11 cellular contexts compared by ENCODE assay signal in genomic region chr2:151730242-151730975, GRCh38. TPM values are rescaled to one million over a fixed set of nuclear protein-coding genes. Genes with fewer than 3 reads are reported as not detected.
DNase-seq lines count a peak whose midpoint lies in the region; ATAC-seq and TF ChIP-seq lines count a peak whose summit lies in the region.
"Had no signal": no experiment of that assay in that cellular context is flagged by ENCODE, and none has a peak within 500 bp of the region (broad histone marks: within the 10 kb centered on the region; RNA-seq: fewer than 3 reads in every experiment).

No MANE protein-coding gene starts in this region.

- DNase-seq in CD1c-positive myeloid dendritic cell (ENCODE audit: extremely low spot score) (peak; percentile 67), HPDE6-E6E7 (ENCODE audit: extremely low spot score) (peak; percentile 10), fibroblast of pulmonary artery (ENCODE audit: low read depth) (peak; percentile 10), globus pallidus (ENCODE audit: low spot score) (no peak), ascending aorta (ENCODE audit: low spot score in 2 of 2) (no peak), MG63 (no peak)
- DNase-seq in activated naive CD4-positive, alpha-beta T cell treated with Interleukin-2 at 50 U/mL for 16 hours, result no peak
- DNase-seq: activated CD8-positive, alpha-beta memory T cell treated with anti-CD3 and anti-CD28 coated beads, Interleukin-2, amount 50 U/mL, for 48 hours; Karpas-422; SIG-M5 had no signal

- H3K4me3 ChIP-seq in fibroblast of pulmonary artery (replicated peaks; ENCODE audit: low read depth, low read length) (no peak overlapping the region), ascending aorta (no peak overlapping the region), MG63 (no peak overlapping the region)

- no peaks in the 10 kb centered on the region for H3K36me3 ChIP-seq in ascending aorta
- no peaks in the 10 kb centered on the region for H3K36me3 ChIP-seq in MG63

- TF ChIP-seq CTCF in fibroblast of pulmonary artery (IDR thresholded peaks at IDR 0.05; ENCODE audit: low read length, missing control alignments), result no peak
- no peak for TF ChIP-seq CTCF in ascending aorta (IDR thresholded peaks at IDR 0.05)

- no peaks in the 10 kb centered on the region for H3K4me1 ChIP-seq in ascending aorta

- ATAC-seq in GM21390 (IDR thresholded peaks at IDR 0.05; ENCODE audit: unreplicated experiment), result peak; percentile 72

- H3K27ac ChIP-seq in ascending aorta, result no peak overlapping the region

- H3K27me3 ChIP-seq in ascending aorta (no peaks in the 10 kb centered on the region), MG63 (no peaks in the 10 kb centered on the region; the same call in 1 of the 2 replicates)

- intact Hi-C loops in ascending aorta (cut with DNase I), result no loop called here

- no peaks in the 10 kb centered on the region for H3K9me3 ChIP-seq in ascending aorta
- H3K9me3 ChIP-seq in MG63, result no peaks in the 10 kb centered on the region

RNA-seq across cellular contexts. Expression of gene NEB, which starts 3.9 kb away (rescaled TPM):
- 0.53 TPM for total RNA-seq in ascending aorta
- total RNA-seq in MG63 (2014; rRNA removed; shearing (Covaris generic); ENCODE audit: low replicate concordance), result not detected in 2 replicates

Comparison
In these comparisons a context has a peak if more than half of its experiments do, and no peak if none do; other contexts are left out.
1. DNase-seq: peak in CD1c-positive myeloid dendritic cell (single experiment), HPDE6-E6E7 (single experiment) and fibroblast of pulmonary artery (single experiment); none in activated naive CD4-positive, alpha-beta T cell treated with Interleukin-2 at 50 U/mL for 16 hours (single experiment), globus pallidus (single experiment), ascending aorta (0 of 2) and MG63 (single experiment).